12 cellular contexts compared by ENCODE assay signal in the genomic region with DNA sequence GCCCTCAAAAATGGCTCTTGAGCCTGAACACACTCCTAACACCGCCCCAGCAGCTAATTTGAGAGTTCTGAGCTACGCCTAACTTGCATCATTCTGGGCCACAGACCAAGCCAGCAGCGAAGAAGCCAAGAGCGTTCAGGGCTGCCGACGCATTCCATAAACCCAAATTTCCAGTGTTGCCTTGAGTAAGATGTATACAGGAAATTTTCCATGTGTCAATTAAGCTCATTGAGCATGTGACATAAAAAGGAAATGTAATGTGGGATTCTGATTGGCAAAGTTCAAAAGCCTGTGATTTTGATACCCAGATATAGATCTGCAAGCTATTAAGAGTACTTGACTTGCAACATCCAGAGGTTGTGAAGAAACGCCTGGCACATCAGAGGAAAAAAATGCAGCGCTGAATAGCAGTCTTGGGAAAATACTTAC.
DNase-seq lines count a peak whose midpoint lies in the region; ATAC-seq and TF ChIP-seq lines count a peak whose summit lies in the region.
"Had no signal": no experiment of that assay in that cellular context is flagged by ENCODE, and none has a peak within 500 bp of the region (broad histone marks: within the 10 kb centered on the region; RNA-seq: fewer than 3 reads in every experiment).

No MANE protein-coding gene starts in this region.

- DNase-seq in MG63, result peak; percentile 72
- peak; percentile 99 for DNase-seq in fibroblast of peridontal ligament (ENCODE audit: extremely low read depth)
- DNase-seq in upper lobe of left lung, result peak in 1 of 2 donors; percentile 35
- DNase-seq in C1 segment of cervical spinal cord (lab: John Stamatoyannopoulos, UW), result no peak
- DNase-seq in caudate nucleus (lab: John Stamatoyannopoulos, UW), result no peak
- DNase-seq in activated naive CD8-positive, alpha-beta T cell treated with anti-CD3 and anti-CD28 coated beads for 36 hours, result no peak
- no peak for DNase-seq in retina
- DNase-seq: hypothalamus, NCI-H1417 treated with DMSO at 0.1 percent for 48 hours had no signal

- H3K27ac ChIP-seq in muscle layer of duodenum (ENCODE audit: low read length) (peak overlapping the region; percentile 6), upper lobe of left lung (peak overlapping the region in 3 of 4 donors; percentile 28 to 37 (median 36)), caudate nucleus (ENCODE audit: low read depth, low read length) (no peak overlapping the region)
- H3K27ac ChIP-seq: HL-60 had no signal

- TF ChIP-seq POLR2A in upper lobe of left lung (IDR thresholded peaks at IDR 0.05), result no peak

- no peaks in the 10 kb centered on the region for H3K27me3 ChIP-seq in MG63
- H3K27me3 ChIP-seq in muscle layer of duodenum (ENCODE audit: low read depth, low read length), result no peaks in the 10 kb centered on the region
- no peaks in the 10 kb centered on the region for H3K27me3 ChIP-seq in upper lobe of left lung

- TF ChIP-seq CTCF in upper lobe of left lung (IDR thresholded peaks at IDR 0.05), result no peak

- H3K9me3 ChIP-seq in MG63, result no peaks in the 10 kb centered on the region
- H3K9me3 ChIP-seq in muscle layer of duodenum (ENCODE audit: control insufficient read depth in 1 of 2, low read length in 2 of 2), result no peaks in the 10 kb centered on the region
- H3K9me3 ChIP-seq in upper lobe of left lung, result no peaks in the 10 kb centered on the region

- 63 to 72% methylated on average over 8 of the region's 8 CpGs for WGBS in upper lobe of left lung, 2 donors

- H3K27me3 Mint-ChIP-seq in activated naive CD8-positive, alpha-beta T cell treated with anti-CD3 and anti-CD28 coated beads for 36 hours, result peaks cover 12% of the 10 kb centered on the region

- H3K36me3 ChIP-seq in MG63 (no peaks in the 10 kb centered on the region), muscle layer of duodenum (ENCODE audit: control insufficient read depth in 1 of 2, insufficient read depth in 2 of 2, low read length in 2 of 2) (no peaks in the 10 kb centered on the region), upper lobe of left lung (no peaks in the 10 kb centered on the region)

- ATAC-seq in upper lobe of left lung (ENCODE audit: low FRiP score in 2 of 2), result peak in 1 of 2 donors; percentile 88
- ATAC-seq: HCT116 had no signal

- no peak overlapping the region for H3K27ac Mint-ChIP-seq in activated naive CD8-positive, alpha-beta T cell treated with anti-CD3 and anti-CD28 coated beads for 36 hours

- H3K9me3 Mint-ChIP-seq in activated naive CD8-positive, alpha-beta T cell treated with anti-CD3 and anti-CD28 coated beads for 36 hours, result no peaks in the 10 kb centered on the region

- no peak for TF ChIP-seq EP300 in upper lobe of left lung (IDR thresholded peaks at IDR 0.05)

- no peak overlapping the region for H3K4me3 ChIP-seq in MG63
- H3K4me3 ChIP-seq in muscle layer of duodenum (ENCODE audit: low read depth in 1 of 2, low read length in 2 of 2), result no peak overlapping the region
- H3K4me3 ChIP-seq in upper lobe of left lung, result no peak overlapping the region

- H3K4me1 ChIP-seq in muscle layer of duodenum (ENCODE audit: control insufficient read depth in 1 of 2, insufficient read depth in 2 of 2, low read length in 2 of 2) (no peaks in the 10 kb centered on the region), upper lobe of left lung (peaks cover 0 to 7% (median 3%) of the 10 kb centered on the region in 4 donors)

- H3K4me1 Mint-ChIP-seq in activated naive CD8-positive, alpha-beta T cell treated with anti-CD3 and anti-CD28 coated beads for 36 hours, result no peaks in the 10 kb centered on the region

- no peak overlapping the region for H3K4me3 Mint-ChIP-seq in activated naive CD8-positive, alpha-beta T cell treated with anti-CD3 and anti-CD28 coated beads for 36 hours

- H3K36me3 Mint-ChIP-seq in activated naive CD8-positive, alpha-beta T cell treated with anti-CD3 and anti-CD28 coated beads for 36 hours, result no peaks in the 10 kb centered on the region

Comparison
In these comparisons a context has a peak if more than half of its experiments do, and no peak if none do; other contexts are left out.
1. DNase-seq: peak in MG63 (single experiment) and fibroblast of peridontal ligament (single experiment); none in C1 segment of cervical spinal cord (0 of 14), caudate nucleus (0 of 61), activated naive CD8-positive, alpha-beta T cell treated with anti-CD3 and anti-CD28 coated beads for 36 hours (single experiment) and retina (single experiment).